In genomic region chr21:34803792-34804440, GRCh38 we compare ENCODE assay signal across 15 cellular contexts.
DNase-seq lines count a peak whose midpoint lies in the region; ATAC-seq and TF ChIP-seq lines count a peak whose summit lies in the region.
"Had no signal": no experiment of that assay in that cellular context is flagged by ENCODE, and none has a peak within 500 bp of the region (broad histone marks: within the 10 kb centered on the region; RNA-seq: fewer than 3 reads in every experiment).

No MANE protein-coding gene starts in this region.

- peaks cover 83% of the 10 kb centered on the region for H3K4me1 Mint-ChIP-seq in Calu3 (ENCODE audit: low read depth, unreplicated experiment)
- peaks cover 42 to 73% of the 10 kb centered on the region in 2 donors for H3K4me1 Mint-ChIP-seq in effector memory CD8-positive, alpha-beta T cell (ENCODE audit: low read depth in 2 of 2)

- TF ChIP-seq EP300 in gastroesophageal sphincter (IDR thresholded peaks at IDR 0.05): no peak

- H3K36me3 Mint-ChIP-seq in Calu3 (ENCODE audit: insufficient read depth, unreplicated experiment): peaks cover 68% of the 10 kb centered on the region
- H3K36me3 Mint-ChIP-seq in effector memory CD8-positive, alpha-beta T cell (ENCODE audit: insufficient read depth): peaks cover 47% of the 10 kb centered on the region

- H3K27me3 ChIP-seq in OCI-LY3 (ENCODE audit: low read depth, low read length) (no peaks in the 10 kb centered on the region), smooth muscle cell (ENCODE audit: low read depth) (no peaks in the 10 kb centered on the region), gastroesophageal sphincter (no peaks in the 10 kb centered on the region)
- H3K27me3 ChIP-seq: testis had no signal

- peaks cover 4% of the 10 kb centered on the region for H3K9me3 Mint-ChIP-seq in Calu3 (ENCODE audit: low read depth, unreplicated experiment)
- no peaks in the 10 kb centered on the region for H3K9me3 Mint-ChIP-seq in effector memory CD8-positive, alpha-beta T cell

- intact Hi-C loops in Calu3 (cut with micrococcal nuclease; ENCODE audit: unreplicated experiment): loop anchor here (10.0 kb wide), 1 partner anchor 59 kb away; no protein-coding TSS in a partner anchor

- H3K27me3 Mint-ChIP-seq in Calu3 (ENCODE audit: unreplicated experiment): no peaks in the 10 kb centered on the region
- no peaks in the 10 kb centered on the region for H3K27me3 Mint-ChIP-seq in effector memory CD8-positive, alpha-beta T cell

- no peak overlapping the region for H3K4me3 Mint-ChIP-seq in Calu3 (ENCODE audit: low read depth, unreplicated experiment)
- no peak overlapping the region for H3K4me3 Mint-ChIP-seq in effector memory CD8-positive, alpha-beta T cell

- no peaks in the 10 kb centered on the region for H3K9me3 ChIP-seq in OCI-LY3 (ENCODE audit: insufficient read depth, low read length)
- H3K9me3 ChIP-seq in smooth muscle cell (replicated peaks; ENCODE audit: low read depth): peaks cover 10% of the 10 kb centered on the region
- peaks cover 0 to 27% (median 0%) of the 10 kb centered on the region in 3 donors for H3K9me3 ChIP-seq in gastroesophageal sphincter
- H3K9me3 ChIP-seq: testis had no signal

- H3K27ac ChIP-seq in OCI-LY3 (ENCODE audit: low read length): peak overlapping the region; percentile 34; the same call in 1 of the 2 replicates
- H3K27ac ChIP-seq in smooth muscle cell (ENCODE audit: low read depth): peak overlapping the region; percentile 100
- H3K27ac ChIP-seq in gastroesophageal sphincter: no peak overlapping the region
- H3K27ac ChIP-seq: testis, WERI-Rb-1 had no signal

- peaks cover 78% of the 10 kb centered on the region for H3K36me3 ChIP-seq in OCI-LY3 (replicated peaks; ENCODE audit: low read depth, low read length)
- H3K36me3 ChIP-seq in smooth muscle cell (ENCODE audit: low read depth): peaks cover 17% of the 10 kb centered on the region
- no peaks in the 10 kb centered on the region for H3K36me3 ChIP-seq in gastroesophageal sphincter
- H3K36me3 ChIP-seq: WERI-Rb-1 had no signal

- peak overlapping the region; percentile 87 for H3K27ac Mint-ChIP-seq in Calu3 (ENCODE audit: unreplicated experiment)
- peak overlapping the region; percentile 49 to 80 for H3K27ac Mint-ChIP-seq in effector memory CD8-positive, alpha-beta T cell

- CTCF ChIA-PET in Calu3 (lab: Charles Lee): no interaction called here

- DNase-seq in Calu3 (no peak), smooth muscle cell (lab: John Stamatoyannopoulos, UW; ENCODE audit: unreplicated experiment) (no peak)
- no peak for DNase-seq in effector memory CD8-positive, alpha-beta T cell
- DNase-seq: activated gamma-delta T cell, DND-41, head of caudate nucleus, NCI-H1092 treated with DMSO at 0.1 percent for 48 hours, right cardiac atrium, testis, WERI-Rb-1 had no signal

- H3K79me2 ChIP-seq in OCI-LY3 (ENCODE audit: low read length): peaks cover 69% of the 10 kb centered on the region
- peaks cover 58% of the 10 kb centered on the region for H3K79me2 ChIP-seq in smooth muscle cell (ENCODE audit: low read depth)

- H2AFZ ChIP-seq in OCI-LY3 (ENCODE audit: low read depth, low read length): no peak overlapping the region
- no peak overlapping the region for H2AFZ ChIP-seq in smooth muscle cell (ENCODE audit: low read depth)

- WGBS in smooth muscle cell (ENCODE audit: low lambda C conversion rate): 93% methylated on average over 3 of the region's 3 CpGs
- WGBS in gastroesophageal sphincter (ENCODE audit: low coverage in 1 of 2), 2 donors: 87 to 88% methylated on average over 2 to 3 of the region's 3 CpGs

- H4K20me1 ChIP-seq in OCI-LY3 (ENCODE audit: insufficient read depth, low read length) (peaks cover 70% of the 10 kb centered on the region), smooth muscle cell (ENCODE audit: low read depth) (peaks cover 92% of the 10 kb centered on the region)

- H3K4me1 ChIP-seq in OCI-LY3 (ENCODE audit: low read length) (peaks cover 16% of the 10 kb centered on the region), smooth muscle cell (ENCODE audit: low read depth) (no peaks in the 10 kb centered on the region), gastroesophageal sphincter (no peaks in the 10 kb centered on the region)

- TF ChIP-seq POLR2A in gastroesophageal sphincter (IDR thresholded peaks at IDR 0.05): no peak

- ATAC-seq in effector memory CD8-positive, alpha-beta T cell (replicated peaks): no peak
- ATAC-seq in GM19397 (IDR thresholded peaks at IDR 0.05; ENCODE audit: unreplicated experiment): no peak
- no peak for ATAC-seq in gastroesophageal sphincter
- no peak for ATAC-seq in GM19328 (IDR thresholded peaks at IDR 0.05; ENCODE audit: unreplicated experiment)
- ATAC-seq: esophagus mucosa, right cardiac atrium had no signal

- no peak overlapping the region for H3K4me3 ChIP-seq in OCI-LY3 (ENCODE audit: low read length)
- H3K4me3 ChIP-seq in smooth muscle cell: no peak overlapping the region
- H3K4me3 ChIP-seq in gastroesophageal sphincter: no peak overlapping the region
- H3K4me3 ChIP-seq: testis had no signal

- no peak for TF ChIP-seq CTCF in Calu3 (IDR thresholded peaks at IDR 0.05; ENCODE audit: unreplicated experiment)
- no peak for TF ChIP-seq CTCF in OCI-LY3 (IDR thresholded peaks at IDR 0.05; ENCODE audit: low read depth, low read length)
- no peak for TF ChIP-seq CTCF in smooth muscle cell (IDR thresholded peaks at IDR 0.05; ENCODE audit: borderline replicate concordance, insufficient read depth, poor library complexity, severe bottlenecking)
- no peak for TF ChIP-seq CTCF in gastroesophageal sphincter (IDR thresholded peaks at IDR 0.05)

- H3K9ac ChIP-seq in OCI-LY3 (ENCODE audit: low read length) (no peak overlapping the region), smooth muscle cell (ENCODE audit: low read depth) (no peak overlapping the region)

- no TSS peak for BruUV-seq in Calu3 (replicated peaks; lab: Mats Ljungman, UMichigan)

- peaks cover 48% of the 10 kb centered on the region for H3F3A ChIP-seq in smooth muscle cell (ENCODE audit: low read depth)

- H3K4me2 ChIP-seq in OCI-LY3 (ENCODE audit: low read length) (no peak overlapping the region), smooth muscle cell (no peak overlapping the region)

Comparison
In these comparisons a context has a peak if more than half of its experiments do, and no peak if none do; other contexts are left out.
1. H3K27ac ChIP-seq: peak in OCI-LY3 (single experiment) and smooth muscle cell (single experiment); none in gastroesophageal sphincter (0 of 4).